Comparison of ENCODE assay signal across 1 cellular context in genomic region chr2:135783416-135783815, GRCh38.
TF ChIP-seq lines count a peak whose summit lies in the region.

No MANE protein-coding gene starts in this region.

TF ChIP-seq in GM12878, 131 proteins besides CTCF, POLR2A, EP300 and RAD21:
- TF ChIP-seq BHLHE40 (IDR thresholded peaks at IDR 0.05; ENCODE audit: borderline replicate concordance in 1 of 2, low read depth in 2 of 2, low read length in 1 of 2), result 0 out of 4 replicates have a peak, but pooled peaks of 1 of the 2 experiments have one; percentile 20
- TF ChIP-seq ZNF687 (IDR thresholded peaks at IDR 0.05), result no peak
